1 cellular context compared by ENCODE assay signal in genomic region chr19:680287-681028, GRCh38.
TF ChIP-seq lines count a peak whose summit lies in the region.

No MANE protein-coding gene starts in this region.

TF ChIP-seq in HepG2, 621 proteins besides CTCF, POLR2A, EP300 and RAD21 (continues in another document):
- TF ChIP-seq SNAI1 (CRISPR knock-in tag; IDR thresholded peaks at IDR 0.05; ENCODE audit: borderline replicate concordance) (no peak), ZNF879 (CRISPR knock-in tag; IDR thresholded peaks at IDR 0.05) (no peak), ZNF33A (CRISPR knock-in tag; IDR thresholded peaks at IDR 0.05; ENCODE audit: borderline replicate concordance) (no peak), ZNF138 (CRISPR knock-in tag; IDR thresholded peaks at IDR 0.05; ENCODE audit: low read depth) (no peak), ZNF512B (CRISPR knock-in tag; IDR thresholded peaks at IDR 0.05; ENCODE audit: borderline replicate concordance) (no peak), IKZF4 (CRISPR knock-in tag; IDR thresholded peaks at IDR 0.05; ENCODE audit: borderline replicate concordance, low read depth, not compliant biosample characterization) (no peak), ZNF562 (CRISPR knock-in tag; IDR thresholded peaks at IDR 0.05; ENCODE audit: borderline replicate concordance) (no peak), FOXK2 (IDR thresholded peaks at IDR 0.05) (no peak), ZNF782 (CRISPR knock-in tag; IDR thresholded peaks at IDR 0.05; ENCODE audit: borderline replicate concordance) (no peak), MAF1 (CRISPR knock-in tag; IDR thresholded peaks at IDR 0.05; ENCODE audit: borderline replicate concordance) (no peak), CBX2 (IDR thresholded peaks at IDR 0.05; ENCODE audit: low read depth, low read length) (no peak), CBX2 (CRISPR knock-in tag; IDR thresholded peaks at IDR 0.05; ENCODE audit: low read depth) (no peak), ZNF207 (IDR thresholded peaks at IDR 0.05; ENCODE audit: borderline replicate concordance) (no peak), TRIM22 (IDR thresholded peaks at IDR 0.05) (no peak), ZNF263 (CRISPR knock-in tag; IDR thresholded peaks at IDR 0.05) (no peak), ZNF616 (CRISPR knock-in tag; IDR thresholded peaks at IDR 0.05; ENCODE audit: low read depth) (0 out of 2 replicates have a peak, but pooled peaks have one; percentile 61), NCOR1 (IDR thresholded peaks at IDR 0.05; ENCODE audit: borderline replicate concordance, low read length) (0 out of 2 replicates have a peak, but pooled peaks have one; percentile 37), ZBTB10 (CRISPR knock-in tag; IDR thresholded peaks at IDR 0.05; ENCODE audit: borderline replicate concordance) (no peak), DBP (CRISPR knock-in tag; IDR thresholded peaks at IDR 0.05; ENCODE audit: not compliant biosample characterization) (no peak), ZNF83 (CRISPR knock-in tag; IDR thresholded peaks at IDR 0.05; ENCODE audit: borderline replicate concordance) (no peak), ZNF839 (CRISPR knock-in tag; IDR thresholded peaks at IDR 0.05; ENCODE audit: borderline replicate concordance) (no peak), CENPT (CRISPR knock-in tag; IDR thresholded peaks at IDR 0.05; ENCODE audit: low read depth) (no peak), TERF1 (CRISPR knock-in tag; IDR thresholded peaks at IDR 0.05) (no peak), KAT7 (CRISPR knock-in tag; IDR thresholded peaks at IDR 0.05; ENCODE audit: borderline replicate concordance) (peak; percentile 56; the same call in 1 of the 2 replicates), MTF2 (CRISPR knock-in tag; IDR thresholded peaks at IDR 0.05; ENCODE audit: borderline replicate concordance) (no peak), ZNF34 (CRISPR knock-in tag; IDR thresholded peaks at IDR 0.05; ENCODE audit: borderline replicate concordance) (no peak), FOXC1 (CRISPR knock-in tag; IDR thresholded peaks at IDR 0.05; ENCODE audit: borderline replicate concordance) (no peak; the same call in 1 of the 2 replicates), ZNF281 (CRISPR knock-in tag; IDR thresholded peaks at IDR 0.05; ENCODE audit: borderline replicate concordance) (no peak), ZHX1 (CRISPR knock-in tag; IDR thresholded peaks at IDR 0.05; ENCODE audit: low read depth) (no peak), ZNF282 (IDR thresholded peaks at IDR 0.05; ENCODE audit: partially characterized antibody) (no peak), MED1 (CRISPR knock-in tag; IDR thresholded peaks at IDR 0.05) (no peak), FOSL1 (CRISPR knock-in tag; IDR thresholded peaks at IDR 0.05; ENCODE audit: borderline replicate concordance) (no peak), SSRP1 (CRISPR knock-in tag; IDR thresholded peaks at IDR 0.05) (no peak), ZZZ3 (CRISPR knock-in tag; IDR thresholded peaks at IDR 0.05; ENCODE audit: borderline replicate concordance) (no peak), CREBL2 (CRISPR knock-in tag; IDR thresholded peaks at IDR 0.05; ENCODE audit: borderline replicate concordance) (no peak), CCDC6 (CRISPR knock-in tag; IDR thresholded peaks at IDR 0.05) (peak; percentile 74; the same call in 1 of the 2 replicates), ZNF264 (CRISPR knock-in tag; IDR thresholded peaks at IDR 0.05) (no peak), ZNF234 (CRISPR knock-in tag; conservative IDR thresholded peaks at IDR 0.05) (no peak), SKI (IDR thresholded peaks at IDR 0.05; ENCODE audit: partially characterized antibody) (peak; percentile 91), YEATS4 (CRISPR knock-in tag; IDR thresholded peaks at IDR 0.05; ENCODE audit: borderline replicate concordance) (peak; percentile 81; the same call in 1 of the 2 replicates), MXD4 (CRISPR knock-in tag; IDR thresholded peaks at IDR 0.05) (no peak), ZIK1 (CRISPR knock-in tag; IDR thresholded peaks at IDR 0.05; ENCODE audit: borderline replicate concordance, low read depth) (peak; percentile 38; the same call in 1 of the 2 replicates), ZNF7 (CRISPR knock-in tag; IDR thresholded peaks at IDR 0.05) (no peak), RARA (CRISPR knock-in tag; IDR thresholded peaks at IDR 0.05) (0 out of 2 replicates have a peak, but pooled peaks have one; percentile 5), MTA3 (CRISPR knock-in tag; IDR thresholded peaks at IDR 0.05) (no peak), FOXO4 (CRISPR knock-in tag; conservative IDR thresholded peaks at IDR 0.05) (no peak), ZNF720 (CRISPR knock-in tag; IDR thresholded peaks at IDR 0.05) (no peak), NR2F2 (IDR thresholded peaks at IDR 0.05; ENCODE audit: borderline replicate concordance, low read depth) (no peak), ZNF883 (CRISPR knock-in tag; IDR thresholded peaks at IDR 0.05; ENCODE audit: not compliant biosample characterization) (no peak), PHB2 (IDR thresholded peaks at IDR 0.05; ENCODE audit: partially characterized antibody) (no peak), U2AF1 (optimal IDR thresholded peaks at IDR 0.05; ENCODE audit: low read depth, low read length) (no peak), BRCA1 (CRISPR knock-in tag; IDR thresholded peaks at IDR 0.05) (no peak), ZNF660 (CRISPR knock-in tag; IDR thresholded peaks at IDR 0.05; ENCODE audit: borderline replicate concordance, low read depth) (no peak), ERF (CRISPR knock-in tag; IDR thresholded peaks at IDR 0.05) (no peak; the same call in 1 of the 2 replicates), ZNF724P (CRISPR knock-in tag; IDR thresholded peaks at IDR 0.05; ENCODE audit: borderline replicate concordance) (no peak), EHMT2 (IDR thresholded peaks at IDR 0.05; ENCODE audit: borderline replicate concordance, low read depth, low read length) (no peak), ZBTB8A (CRISPR knock-in tag; IDR thresholded peaks at IDR 0.05; ENCODE audit: borderline replicate concordance, low read depth) (no peak)
